In the genomic region with DNA sequence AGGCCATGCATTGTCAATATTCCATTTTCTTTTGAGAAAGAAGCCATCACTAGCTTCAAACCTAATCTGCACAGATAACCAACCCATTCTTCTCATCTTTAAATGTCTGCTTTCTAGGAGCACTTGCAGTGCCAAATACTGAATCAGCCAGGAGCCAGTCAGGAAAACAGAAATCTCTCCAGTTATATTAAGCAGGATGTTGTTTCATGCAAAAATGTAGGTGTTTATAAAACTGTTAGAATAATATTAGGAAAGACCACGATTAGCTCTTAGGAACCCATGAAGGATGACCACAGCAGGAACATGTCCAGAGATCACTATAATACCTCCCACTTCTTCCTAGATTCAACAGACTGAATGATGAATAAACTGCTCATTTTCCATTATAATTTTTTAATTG, we compare ENCODE assay signal across 31 cellular contexts.
"Had no signal": no experiment of that assay in that cellular context is flagged by ENCODE, and none has a peak within 500 bp of the region (broad histone marks: within the 10 kb centered on the region; RNA-seq: fewer than 3 reads in every experiment).

No MANE protein-coding gene starts in this region.

- H3K4me1 ChIP-seq: pancreas, prostate gland, upper lobe of right lung had no signal

- H3K27ac Mint-ChIP-seq: naive thymus-derived CD4-positive, alpha-beta T cell; natural killer cell treated with Interleukin-12 subunit alpha and Interleukin-12 subunit beta and Interleukin-15 and Interleukin-18, amount 100 ng/mL, for 72 hours; stimulated activated naive B cell treated with anti-CD40 and anti-IgM and Interleukin-4, amounts not matched to agents 10 μg/mL and 1 μg/mL and 100 μg/mL, for 72 hours had no signal

- ATAC-seq: mucosa of descending colon; naive thymus-derived CD4-positive, alpha-beta T cell; natural killer cell treated with Interleukin-12 subunit alpha and Interleukin-12 subunit beta and Interleukin-15 and Interleukin-18, amount 100 ng/mL, for 72 hours; pancreas; right cardiac atrium; sciatic nerve; stimulated activated naive B cell treated with anti-CD40 and anti-IgM and Interleukin-4, amounts not matched to agents 10 μg/mL and 1 μg/mL and 100 μg/mL, for 72 hours; stimulated activated naive CD8-positive, alpha-beta T cell treated with anti-CD3 and anti-CD28 coated beads, Interleukin-15, Interleukin-2, amounts not matched to agents 100 U/mL and 50 U/mL, for 24 hours; upper lobe of right lung had no signal

- FAIRE-seq: islet of Langerhans, kidney, pancreas, urothelium cell line had no signal

- H3K4me3 Mint-ChIP-seq: naive thymus-derived CD4-positive, alpha-beta T cell; natural killer cell treated with Interleukin-12 subunit alpha and Interleukin-12 subunit beta and Interleukin-15 and Interleukin-18, amount 100 ng/mL, for 72 hours; neural crest cell; stimulated activated naive B cell treated with anti-CD40 and anti-IgM and Interleukin-4, amounts not matched to agents 10 μg/mL and 1 μg/mL and 100 μg/mL, for 72 hours had no signal

- H3K9me3 Mint-ChIP-seq: natural killer cell treated with Interleukin-12 subunit alpha and Interleukin-12 subunit beta and Interleukin-15 and Interleukin-18, amount 100 ng/mL, for 72 hours; neural crest cell had no signal

- H3K27ac ChIP-seq: left ventricle myocardium inferior, pancreas, prostate gland, skin epidermis, stomach, testis, tibial artery, upper lobe of right lung had no signal

- H3K36me3 Mint-ChIP-seq: naive thymus-derived CD4-positive, alpha-beta T cell; natural killer cell treated with Interleukin-12 subunit alpha and Interleukin-12 subunit beta and Interleukin-15 and Interleukin-18, amount 100 ng/mL, for 72 hours; stimulated activated naive B cell treated with anti-CD40 and anti-IgM and Interleukin-4, amounts not matched to agents 10 μg/mL and 1 μg/mL and 100 μg/mL, for 72 hours had no signal

- H3K36me3 ChIP-seq: left ventricle myocardium inferior, pancreas, prostate gland, stomach, tibial artery, upper lobe of right lung had no signal

- H3K27me3 ChIP-seq: pancreas, stomach, testis, tibial artery, upper lobe of right lung had no signal

- DNase-seq: hippocampal formation; kidney; left ventricle myocardium inferior; mesendoderm; midbrain; mucosa of descending colon; naive thymus-derived CD4-positive, alpha-beta T cell; nucleus accumbens; pancreas; posterior cingulate gyrus; retina; right cardiac atrium; stimulated activated CD4-positive, alpha-beta T cell treated with anti-CD3 and anti-CD28 coated beads, Interleukin-12 subunit alpha, Interleukin-12 subunit beta, amount 100 ng/mL, for 4 hours; stimulated activated CD4-positive, alpha-beta T cell treated with anti-CD3 and anti-CD28 coated beads, Interleukin-15, amount 100 ng/mL, for 24 hours; stimulated activated CD4-positive, alpha-beta T cell treated with anti-CD3 and anti-CD28 coated beads, Interleukin-2, amount 100 ng/mL, for 24 hours; stimulated activated CD4-positive, alpha-beta T cell treated with anti-CD3 and anti-CD28 coated beads, Interleukin-4, amount 100 ng/mL, for 1 hour; stimulated activated naive B cell treated with anti-CD40 and anti-IgM and Interleukin-4, amounts not matched to agents 10 μg/mL and 1 μg/mL and 100 μg/mL, for 72 hours; stimulated activated naive CD8-positive, alpha-beta T cell treated with anti-CD3 and anti-CD28 coated beads, Interleukin-15, Interleukin-2, amounts not matched to agents 100 U/mL and 50 U/mL, for 24 hours; stomach; testis; tibial artery; trophoblast cell; upper lobe of right lung had no signal

- H3K4me3 ChIP-seq: left ventricle myocardium inferior, lung, mucosa of descending colon, pancreas, prostate gland, skin epidermis, stomach, testis, tibial artery, upper lobe of right lung had no signal

- H3K9me3 ChIP-seq: left ventricle myocardium inferior, mucosa of descending colon, pancreas, prostate gland, stomach, testis, tibial artery, upper lobe of right lung had no signal

- H3K4me1 Mint-ChIP-seq: neural crest cell; stimulated activated naive B cell treated with anti-CD40 and anti-IgM and Interleukin-4, amounts not matched to agents 10 μg/mL and 1 μg/mL and 100 μg/mL, for 72 hours had no signal
